ENCODE assay signal across 1 cellular context in genomic region chr17:4519361-4519788, GRCh38.
TF ChIP-seq lines count a peak whose summit lies in the region.

No MANE protein-coding gene starts in this region.

TF ChIP-seq in GM12878, 131 proteins besides CTCF, POLR2A, EP300 and RAD21:
- TF ChIP-seq YY1 (IDR thresholded peaks at IDR 0.05; ENCODE audit: low read depth, low read length) (no peak), MAX (IDR thresholded peaks at IDR 0.05; ENCODE audit: low read depth, low read length) (no peak), RELB (IDR thresholded peaks at IDR 0.05; ENCODE audit: low read depth) (no peak), PBX3 (IDR thresholded peaks at IDR 0.05; ENCODE audit: insufficient replicate concordance, low read depth, low read length) (no peak), MEF2B (IDR thresholded peaks at IDR 0.05; ENCODE audit: partially characterized antibody, poor library complexity, severe bottlenecking) (no peak), PRDM15 (CRISPR knock-in tag; IDR thresholded peaks at IDR 0.05) (no peak), ZBTB4 (CRISPR knock-in tag; IDR thresholded peaks at IDR 0.05) (no peak)
